3 cellular contexts compared by ENCODE assay signal in the genomic region with DNA sequence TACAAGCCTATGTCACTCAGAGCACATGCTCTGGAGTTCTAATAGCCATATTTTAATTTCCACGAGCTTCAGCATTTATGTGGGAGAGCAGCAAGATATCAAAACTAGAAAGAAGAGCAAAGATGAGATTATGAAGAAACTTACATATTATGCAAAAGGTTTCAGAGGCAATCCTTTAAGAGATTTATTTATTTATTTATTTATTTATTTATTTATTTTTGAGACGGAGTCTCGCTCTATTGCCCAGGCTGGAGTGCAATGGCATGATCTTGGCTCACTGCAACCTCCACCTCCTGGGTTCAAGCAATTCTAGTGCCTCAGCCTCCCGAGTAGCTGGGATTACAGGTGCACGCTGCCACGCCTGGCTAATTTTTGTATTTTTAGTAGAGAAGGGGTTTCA. TPM values are rescaled to one million over a fixed set of nuclear protein-coding genes. Genes with fewer than 3 reads are reported as not detected.
DNase-seq lines count a peak whose midpoint lies in the region; ATAC-seq, FAIRE-seq and TF ChIP-seq lines count a peak whose summit lies in the region.
"Not testable (repeated sequence)": the region's sequence is repeated elsewhere in the genome, so short reads cannot be mapped to it uniquely, and the experiment has no call there.

No MANE protein-coding gene starts in this region.

- 75% methylated on average over 6 of the region's 6 CpGs for WGBS in A549 (ENCODE audit: missing lambda C conversion rate)

- H2AFZ ChIP-seq in OCI-LY7 (ENCODE audit: low read length): not testable (repeated sequence)

- H3K4me2 ChIP-seq in A549: not testable (repeated sequence)
- peak overlapping the region; percentile 57 for H3K4me2 ChIP-seq in OCI-LY7 (ENCODE audit: low read length)

- not testable (repeated sequence) for H3K79me2 ChIP-seq in OCI-LY7 (ENCODE audit: insufficient read depth, low read depth, low read length)

- H4K20me1 ChIP-seq in OCI-LY7 (ENCODE audit: insufficient read depth, low read length): not testable (repeated sequence)

- not testable (repeated sequence) for H3K27ac ChIP-seq in A549; HEK293 (ENCODE audit: extremely low read depth, low read depth, low read length)
- H3K27ac ChIP-seq in OCI-LY7 (ENCODE audit: low read depth, low read length, poor library complexity, severe bottlenecking): peak overlapping the region; percentile 88

- POLR2A ChIA-PET in A549 (lab: Yijun Ruan, JAX); HEK293 (lab: Yijun Ruan, JAX): not testable (repeated sequence)
- POLR2A ChIA-PET in OCI-LY7 (lab: Charles Lee): interaction anchor here (1.0 kb wide), 1 partner anchor 8 kb away, joined by 3 read pairs; no protein-coding TSS in a partner anchor

- intact Hi-C loops in OCI-LY7 (cut with micrococcal nuclease; ENCODE audit: unreplicated experiment): not testable (repeated sequence)

- TF ChIP-seq CTCF in A549 (IDR thresholded peaks at IDR 0.05); HEK293 (tag by site-specific recombination; IDR thresholded peaks at IDR 0.05); OCI-LY7 (conservative IDR thresholded peaks at IDR 0.05; ENCODE audit: low read length): not testable (repeated sequence)

- not testable (repeated sequence) for H3K4me3 ChIP-seq in A549; HEK293 (ENCODE audit: low read depth, low read length)
- H3K4me3 ChIP-seq in OCI-LY7 (ENCODE audit: low read depth, low read length, poor library complexity, severe bottlenecking): peak overlapping the region; percentile 29

- not testable (repeated sequence) for DNase-seq in A549 (ENCODE audit: low read depth in 1 of 2, low spot score in 1 of 2); OCI-LY7 (ENCODE audit: low spot score)

- FAIRE-seq in A549 (lab: Jason Lieb, UNC): not testable (repeated sequence)

- CTCF ChIA-PET in A549 (lab: Yijun Ruan, JAX); HEK293 (lab: Yijun Ruan, JAX); OCI-LY7 (lab: Charles Lee; ENCODE audit: unreplicated experiment): not testable (repeated sequence)

- not testable (repeated sequence) for TF ChIP-seq EP300 in A549 (IDR thresholded peaks at IDR 0.05)

- BruUV-seq in OCI-LY7 (replicated peaks; lab: Mats Ljungman, UMichigan): not testable (repeated sequence)

- not testable (repeated sequence) for H3K4me1 ChIP-seq in A549; HEK293 (ENCODE audit: control insufficient read depth, insufficient read depth, low read length)
- H3K4me1 ChIP-seq in OCI-LY7 (ENCODE audit: insufficient read depth, low read length, poor library complexity, severe bottlenecking): peaks cover 55% of the 10 kb centered on the region

- H3K36me3 ChIP-seq in HEK293 (ENCODE audit: control insufficient read depth in 2 of 2, insufficient read depth in 1 of 2, low read length in 2 of 2) (peaks cover 38 to 90% of the 10 kb centered on the region in 2 experiments), OCI-LY7 (ENCODE audit: insufficient read depth, low read length) (peaks cover 93% of the 10 kb centered on the region)

- not testable (repeated sequence) for ATAC-seq in A549

- not testable (repeated sequence) for TF ChIP-seq RAD21 in A549 (conservative IDR thresholded peaks at IDR 0.05 in 1 of 2, IDR thresholded peaks at IDR 0.05 in 1 of 2)

- not testable (repeated sequence) for H3K9me3 ChIP-seq in A549; HEK293 (ENCODE audit: control insufficient read depth, insufficient read depth, low read depth, low read length); OCI-LY7 (ENCODE audit: low read length)

- TF ChIP-seq POLR2A in A549 (IDR thresholded peaks at IDR 0.05; ENCODE audit: low read length): not testable (repeated sequence)

- not testable (repeated sequence) for H3K9me2 ChIP-seq in OCI-LY7 (ENCODE audit: insufficient read depth, low read length)

TF ChIP-seq in A549, 52 proteins besides CTCF, POLR2A, EP300 and RAD21:
- peak; percentile 19; the same call in 1 of the 2 replicates for TF ChIP-seq ZC3H11A (IDR thresholded peaks at IDR 0.05)

TF ChIP-seq in HEK293, 187 proteins besides CTCF, POLR2A, EP300 and RAD21 (continues in another document):
- TF ChIP-seq ZNF394 (tag by site-specific recombination; IDR thresholded peaks at IDR 0.05; ENCODE audit: borderline replicate concordance): peak; percentile 78; the same call in 1 of the 2 replicates
- 0 out of 2 replicates have a peak, but pooled peaks have one; percentile 25 for TF ChIP-seq ZNF433 (tag by site-specific recombination; IDR thresholded peaks at IDR 0.05; ENCODE audit: low read depth)
- TF ChIP-seq, protein P1, sequence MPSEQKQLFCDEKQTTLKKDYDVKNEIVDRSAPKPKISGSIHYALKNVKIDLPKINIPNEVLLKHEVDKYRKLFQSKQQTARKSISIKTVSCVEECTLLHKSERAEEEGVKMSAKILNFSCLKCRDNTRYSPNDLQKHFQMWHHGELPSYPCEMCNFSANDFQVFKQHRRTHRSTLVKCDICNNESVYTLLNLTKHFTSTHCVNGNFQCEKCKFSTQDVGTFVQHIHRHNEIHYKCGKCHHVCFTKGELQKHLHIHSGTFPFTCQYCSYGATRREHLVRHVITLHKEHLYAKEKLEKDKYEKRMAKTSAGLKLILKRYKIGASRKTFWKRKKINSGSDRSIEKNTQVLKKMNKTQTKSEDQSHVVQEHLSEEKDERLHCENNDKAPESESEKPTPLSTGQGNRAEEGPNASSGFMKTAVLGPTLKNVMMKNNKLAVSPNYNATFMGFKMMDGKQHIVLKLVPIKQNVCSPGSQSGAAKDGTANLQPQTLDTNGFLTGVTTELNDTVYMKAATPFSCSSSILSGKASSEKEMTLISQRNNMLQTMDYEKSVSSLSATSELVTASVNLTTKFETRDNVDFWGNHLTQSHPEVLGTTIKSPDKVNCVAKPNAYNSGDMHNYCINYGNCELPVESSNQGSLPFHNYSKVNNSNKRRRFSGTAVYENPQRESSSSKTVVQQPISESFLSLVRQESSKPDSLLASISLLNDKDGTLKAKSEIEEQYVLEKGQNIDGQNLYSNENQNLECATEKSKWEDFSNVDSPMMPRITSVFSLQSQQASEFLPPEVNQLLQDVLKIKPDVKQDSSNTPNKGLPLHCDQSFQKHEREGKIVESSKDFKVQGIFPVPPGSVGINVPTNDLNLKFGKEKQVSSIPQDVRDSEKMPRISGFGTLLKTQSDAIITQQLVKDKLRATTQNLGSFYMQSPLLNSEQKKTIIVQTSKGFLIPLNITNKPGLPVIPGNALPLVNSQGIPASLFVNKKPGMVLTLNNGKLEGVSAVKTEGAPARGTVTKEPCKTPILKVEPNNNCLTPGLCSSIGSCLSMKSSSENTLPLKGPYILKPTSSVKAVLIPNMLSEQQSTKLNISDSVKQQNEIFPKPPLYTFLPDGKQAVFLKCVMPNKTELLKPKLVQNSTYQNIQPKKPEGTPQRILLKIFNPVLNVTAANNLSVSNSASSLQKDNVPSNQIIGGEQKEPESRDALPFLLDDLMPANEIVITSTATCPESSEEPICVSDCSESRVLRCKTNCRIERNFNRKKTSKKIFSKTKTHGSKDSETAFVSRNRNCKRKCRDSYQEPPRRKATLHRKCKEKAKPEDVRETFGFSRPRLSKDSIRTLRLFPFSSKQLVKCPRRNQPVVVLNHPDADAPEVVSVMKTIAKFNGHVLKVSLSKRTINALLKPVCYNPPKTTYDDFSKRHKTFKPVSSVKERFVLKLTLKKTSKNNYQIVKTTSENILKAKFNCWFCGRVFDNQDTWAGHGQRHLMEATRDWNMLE (tag by site-specific recombination; conservative IDR thresholded peaks at IDR 0.05; ENCODE audit: low read depth): peak; percentile 61
- peak; percentile 29; the same call in 1 of the 2 replicates for TF ChIP-seq ZNF623 (tag by site-specific recombination; IDR thresholded peaks at IDR 0.05)
- TF ChIP-seq ZBTB8A (tag by site-specific recombination; IDR thresholded peaks at IDR 0.05): 0 out of 2 replicates have a peak, but pooled peaks have one; percentile 34
- peak; percentile 47 for TF ChIP-seq ZNF555 (tag by site-specific recombination; conservative IDR thresholded peaks at IDR 0.05)

RNA-seq across cellular contexts. Expression of a gene that starts 41.5 kb away (rescaled TPM):
- 102 and 119 TPM in 2 replicates for polyA plus RNA-seq in A549 (2011; rRNA removed)
- 62.2 and 70.5 TPM in 2 replicates for polyA plus RNA-seq in A549 (2012; cell fraction: cytosol; rRNA removed)
- 45.3 and 56.9 TPM in 2 replicates for polyA plus RNA-seq in A549 (2012; cell fraction: nucleus; rRNA removed)
- polyA plus RNA-seq in A549 (2017; fragmentation: RNase III; extraction: RNeasy Plus Mini Kit Qiagen cat#74134 plus additional on column Dnase treatment): 105 to 113 TPM (median 112 TPM) in 3 replicates
- polyA minus RNA-seq in A549 (2011; rRNA and poly(A)+ RNA removed): 34.1 and 36.0 TPM in 2 replicates
- 69.8 and 83.2 TPM in 2 replicates for total RNA-seq in OCI-LY7 (2014; rRNA removed; shearing (Covaris generic))
- total RNA-seq in OCI-LY7 (2022): 66.7 and 86.3 TPM in 2 replicates

RNA-seq across cellular contexts. Expression of a gene that starts 59.6 kb away (rescaled TPM):
- polyA plus RNA-seq in A549 (2011; rRNA removed) (8.0 and 9.3 TPM in 2 replicates), A549 (2017; fragmentation: RNase III; extraction: RNeasy Plus Mini Kit Qiagen cat#74134 plus additional on column Dnase treatment) (3.8 to 4.8 TPM (median 4.6 TPM) in 3 replicates)
- polyA plus RNA-seq in A549 (2012; cell fraction: cytosol; rRNA removed): 1.4 and 1.6 TPM in 2 replicates
- polyA plus RNA-seq in A549 (2012; cell fraction: nucleus; rRNA removed): 1.4 and 1.7 TPM in 2 replicates
- polyA minus RNA-seq in A549 (2011; rRNA and poly(A)+ RNA removed): 8.9 and 10.6 TPM in 2 replicates
- 19.2 and 22.6 TPM in 2 replicates for total RNA-seq in OCI-LY7 (2014; rRNA removed; shearing (Covaris generic))
- total RNA-seq in OCI-LY7 (2022): 26.9 and 35.8 TPM in 2 replicates

RNA-seq across cellular contexts. Expression of a gene that starts 60.0 kb away (rescaled TPM):
- polyA plus RNA-seq in A549 (2011; rRNA removed): 30.5 and 40.4 TPM in 2 replicates
- polyA plus RNA-seq in A549 (2012; cell fraction: cytosol; rRNA removed): 4.3 and 5.0 TPM in 2 replicates
- 8.1 and 12.0 TPM in 2 replicates for polyA plus RNA-seq in A549 (2012; cell fraction: nucleus; rRNA removed)
- polyA plus RNA-seq in A549 (2017; fragmentation: RNase III; extraction: RNeasy Plus Mini Kit Qiagen cat#74134 plus additional on column Dnase treatment): 13.5 to 15.6 TPM (median 14.7 TPM) in 3 replicates
- polyA minus RNA-seq in A549 (2011; rRNA and poly(A)+ RNA removed): 56.0 and 81.3 TPM in 2 replicates
- total RNA-seq in OCI-LY7 (2014; rRNA removed; shearing (Covaris generic)): 125 and 147 TPM in 2 replicates
- total RNA-seq in OCI-LY7 (2022): 159 and 187 TPM in 2 replicates
